ENCODE assay signal across 12 cellular contexts in genomic region chr2:131035112-131035825, GRCh38. TPM values are rescaled to one million over a fixed set of nuclear protein-coding genes. Genes with fewer than 3 reads are reported as not detected.
A peak's percentile ranks its signal among the peaks of the same experiment; 100 is the strongest.
DNase-seq lines count a peak whose midpoint lies in the region; ATAC-seq and TF ChIP-seq lines count a peak whose summit lies in the region.
"Had no signal": no experiment of that assay in that cellular context is flagged by ENCODE, and none has a peak within 500 bp of the region (broad histone marks: within the 10 kb centered on the region; RNA-seq: fewer than 3 reads in every experiment).

No MANE protein-coding gene starts in this region.

- peak overlapping the region; percentile 62 for H3K4me3 Mint-ChIP-seq in activated naive CD8-positive, alpha-beta T cell

- peaks cover 16% of the 10 kb centered on the region for H3K4me1 ChIP-seq in smooth muscle cell (ENCODE audit: low read depth)

- no peaks in the 10 kb centered on the region for H3K36me3 Mint-ChIP-seq in activated naive CD8-positive, alpha-beta T cell

- H3K9ac ChIP-seq in smooth muscle cell (ENCODE audit: low read depth): no peak overlapping the region

- no peak for ATAC-seq in HG02678 (IDR thresholded peaks at IDR 0.05; ENCODE audit: unreplicated experiment)
- ATAC-seq: GM12878 had no signal

- H3K27ac Mint-ChIP-seq in activated naive CD8-positive, alpha-beta T cell: no peak overlapping the region

- TF ChIP-seq CTCF in smooth muscle cell (IDR thresholded peaks at IDR 0.05; ENCODE audit: borderline replicate concordance, insufficient read depth, poor library complexity, severe bottlenecking): no peak

- H3K27me3 ChIP-seq in smooth muscle cell (ENCODE audit: low read depth): no peaks in the 10 kb centered on the region

- peaks cover 36% of the 10 kb centered on the region for H3K4me1 Mint-ChIP-seq in activated naive CD8-positive, alpha-beta T cell (ENCODE audit: low read depth)

- no peak overlapping the region for H2AFZ ChIP-seq in smooth muscle cell (ENCODE audit: low read depth)

- H3K9me3 Mint-ChIP-seq in activated naive CD8-positive, alpha-beta T cell (ENCODE audit: low read depth): no peaks in the 10 kb centered on the region

- no peak overlapping the region for H3K27ac ChIP-seq in smooth muscle cell (ENCODE audit: low read depth)
- H3K27ac ChIP-seq: 22Rv1 had no signal

- no peaks in the 10 kb centered on the region for H3K36me3 ChIP-seq in smooth muscle cell (ENCODE audit: low read depth)

- peak; percentile 61 for DNase-seq in DMS 273 (lab: John Stamatoyannopoulos, UW; ENCODE audit: unreplicated experiment)
- no peak for DNase-seq in DMS 273 treated with DMSO at 0.1 percent for 48 hours (lab: John Stamatoyannopoulos, UW)
- DNase-seq in smooth muscle cell (lab: John Stamatoyannopoulos, UW; ENCODE audit: unreplicated experiment): no peak
- DNase-seq in DMS53 (lab: John Stamatoyannopoulos, UW): no peak
- DNase-seq in superior temporal gyrus (ENCODE audit: extremely low spot score): no peak
- DNase-seq: activated CD4-positive, CD25-positive, alpha-beta regulatory T cell; NCI-H226 had no signal

- H3F3A ChIP-seq in smooth muscle cell (ENCODE audit: low read depth): no peaks in the 10 kb centered on the region

- H3K4me2 ChIP-seq in smooth muscle cell: peak overlapping the region; percentile 94

- 16% methylated on average over 45 of the region's 65 CpGs for WGBS in smooth muscle cell (ENCODE audit: low lambda C conversion rate)

- peaks cover 4% of the 10 kb centered on the region for H4K20me1 ChIP-seq in smooth muscle cell (ENCODE audit: low read depth)

- no peaks in the 10 kb centered on the region for H3K79me2 ChIP-seq in smooth muscle cell (ENCODE audit: low read depth)

- no peaks in the 10 kb centered on the region for H3K27me3 Mint-ChIP-seq in activated naive CD8-positive, alpha-beta T cell

- H3K4me3 ChIP-seq in iPS-18c (ENCODE audit: insufficient read depth, low read depth, low read length): peak overlapping the region; percentile 40
- H3K4me3 ChIP-seq in smooth muscle cell: peak overlapping the region; percentile 52
- H3K4me3 ChIP-seq: GM12878 had no signal

- no peaks in the 10 kb centered on the region for H3K9me3 ChIP-seq in iPS-18c (ENCODE audit: control insufficient read depth, insufficient read depth, low read length)
- H3K9me3 ChIP-seq in smooth muscle cell (replicated peaks; ENCODE audit: low read depth): no peaks in the 10 kb centered on the region

RNA-seq across cellular contexts. Expression of gene FAM168B, which starts 58.0 kb away (rescaled TPM):
- 113 and 117 TPM in 2 replicates for total RNA-seq in smooth muscle cell
- polyA plus RNA-seq in smooth muscle cell: 46.6 and 54.1 TPM in 2 replicates
